ENCODE assay signal across 1 cellular context in the genomic region with DNA sequence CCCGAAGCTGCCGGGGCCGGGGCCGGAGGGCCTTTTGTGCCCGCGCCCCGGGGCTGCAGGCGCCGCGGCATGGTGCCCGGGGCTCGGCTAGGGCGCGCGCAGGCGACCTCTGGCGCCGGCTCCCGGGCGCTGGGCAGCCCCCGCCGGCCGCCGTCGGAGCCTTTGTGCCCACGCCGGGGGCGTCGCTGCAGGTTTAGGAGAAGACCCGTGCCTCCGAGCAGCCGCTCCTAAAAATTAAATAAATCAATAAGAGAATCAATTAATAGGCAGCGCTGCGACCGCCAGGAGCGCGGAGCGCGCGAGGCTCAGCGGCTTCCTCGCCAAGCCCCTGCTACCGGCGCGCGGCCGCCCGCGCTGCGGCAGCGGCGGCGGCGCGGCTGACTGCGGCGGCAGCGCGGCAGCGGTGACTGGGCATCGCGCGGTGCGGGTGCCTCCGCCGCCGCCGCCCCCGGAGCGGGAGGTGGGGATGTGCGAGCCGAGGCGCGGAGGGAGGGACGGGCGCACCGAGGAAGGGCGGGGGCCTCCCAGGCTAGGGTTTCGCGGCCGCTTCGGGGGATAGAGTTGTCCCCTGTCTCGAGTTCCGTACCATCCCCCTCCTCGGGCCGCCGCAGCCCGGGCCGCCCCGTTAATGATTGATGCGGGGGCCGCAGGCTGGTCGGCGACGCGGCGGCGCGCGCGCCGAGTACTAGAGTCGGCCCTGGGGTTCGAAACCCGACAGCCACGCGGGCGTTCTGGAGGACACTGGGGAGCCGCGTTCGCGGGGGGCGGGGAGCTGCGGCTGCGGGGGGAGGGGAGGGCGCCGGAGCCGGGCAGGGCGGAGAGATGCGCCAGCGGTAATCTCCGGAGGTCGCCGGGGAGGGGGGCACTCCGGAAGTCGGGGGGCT.
A peak's percentile ranks its signal among the peaks of the same experiment; 100 is the strongest.
TF ChIP-seq lines count a peak whose summit lies in the region.

A gene with protein sequence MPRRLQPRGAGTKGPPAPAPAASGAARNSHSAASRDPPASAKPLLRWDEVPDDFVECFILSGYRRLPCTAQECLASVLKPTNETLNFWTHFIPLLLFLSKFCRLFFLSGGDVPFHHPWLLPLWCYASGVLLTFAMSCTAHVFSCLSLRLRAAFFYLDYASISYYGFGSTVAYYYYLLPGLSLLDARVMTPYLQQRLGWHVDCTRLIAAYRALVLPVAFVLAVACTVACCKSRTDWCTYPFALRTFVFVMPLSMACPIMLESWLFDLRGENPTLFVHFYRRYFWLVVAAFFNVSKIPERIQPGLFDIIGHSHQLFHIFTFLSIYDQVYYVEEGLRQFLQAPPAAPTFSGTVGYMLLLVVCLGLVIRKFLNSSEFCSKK (minus strand): TSS at position 409 of the 884 bp plus-strand sequence. CDS start 338 bp downstream, at position 71.

TF ChIP-seq in K562, 482 proteins besides CTCF, POLR2A, EP300 and RAD21 (continued from another document):
- TF ChIP-seq, protein P1, sequence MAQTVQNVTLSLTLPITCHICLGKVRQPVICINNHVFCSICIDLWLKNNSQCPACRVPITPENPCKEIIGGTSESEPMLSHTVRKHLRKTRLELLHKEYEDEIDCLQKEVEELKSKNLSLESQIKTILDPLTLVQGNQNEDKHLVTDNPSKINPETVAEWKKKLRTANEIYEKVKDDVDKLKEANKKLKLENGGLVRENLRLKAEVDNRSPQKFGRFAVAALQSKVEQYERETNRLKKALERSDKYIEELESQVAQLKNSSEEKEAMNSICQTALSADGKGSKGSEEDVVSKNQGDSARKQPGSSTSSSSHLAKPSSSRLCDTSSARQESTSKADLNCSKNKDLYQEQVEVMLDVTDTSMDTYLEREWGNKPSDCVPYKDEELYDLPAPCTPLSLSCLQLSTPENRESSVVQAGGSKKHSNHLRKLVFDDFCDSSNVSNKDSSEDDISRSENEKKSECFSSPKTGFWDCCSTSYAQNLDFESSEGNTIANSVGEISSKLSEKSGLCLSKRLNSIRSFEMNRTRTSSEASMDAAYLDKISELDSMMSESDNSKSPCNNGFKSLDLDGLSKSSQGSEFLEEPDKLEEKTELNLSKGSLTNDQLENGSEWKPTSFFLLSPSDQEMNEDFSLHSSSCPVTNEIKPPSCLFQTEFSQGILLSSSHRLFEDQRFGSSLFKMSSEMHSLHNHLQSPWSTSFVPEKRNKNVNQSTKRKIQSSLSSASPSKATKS (CRISPR knock-in tag; IDR thresholded peaks at IDR 0.05) = no peak
- no peak for TF ChIP-seq JUND (IDR thresholded peaks at IDR 0.05; ENCODE audit: borderline replicate concordance, low read depth, low read length)
- no peak for TF ChIP-seq JUND (tag; IDR thresholded peaks at IDR 0.05; ENCODE audit: borderline replicate concordance, low read depth, low read length)
- TF ChIP-seq, protein P2, sequence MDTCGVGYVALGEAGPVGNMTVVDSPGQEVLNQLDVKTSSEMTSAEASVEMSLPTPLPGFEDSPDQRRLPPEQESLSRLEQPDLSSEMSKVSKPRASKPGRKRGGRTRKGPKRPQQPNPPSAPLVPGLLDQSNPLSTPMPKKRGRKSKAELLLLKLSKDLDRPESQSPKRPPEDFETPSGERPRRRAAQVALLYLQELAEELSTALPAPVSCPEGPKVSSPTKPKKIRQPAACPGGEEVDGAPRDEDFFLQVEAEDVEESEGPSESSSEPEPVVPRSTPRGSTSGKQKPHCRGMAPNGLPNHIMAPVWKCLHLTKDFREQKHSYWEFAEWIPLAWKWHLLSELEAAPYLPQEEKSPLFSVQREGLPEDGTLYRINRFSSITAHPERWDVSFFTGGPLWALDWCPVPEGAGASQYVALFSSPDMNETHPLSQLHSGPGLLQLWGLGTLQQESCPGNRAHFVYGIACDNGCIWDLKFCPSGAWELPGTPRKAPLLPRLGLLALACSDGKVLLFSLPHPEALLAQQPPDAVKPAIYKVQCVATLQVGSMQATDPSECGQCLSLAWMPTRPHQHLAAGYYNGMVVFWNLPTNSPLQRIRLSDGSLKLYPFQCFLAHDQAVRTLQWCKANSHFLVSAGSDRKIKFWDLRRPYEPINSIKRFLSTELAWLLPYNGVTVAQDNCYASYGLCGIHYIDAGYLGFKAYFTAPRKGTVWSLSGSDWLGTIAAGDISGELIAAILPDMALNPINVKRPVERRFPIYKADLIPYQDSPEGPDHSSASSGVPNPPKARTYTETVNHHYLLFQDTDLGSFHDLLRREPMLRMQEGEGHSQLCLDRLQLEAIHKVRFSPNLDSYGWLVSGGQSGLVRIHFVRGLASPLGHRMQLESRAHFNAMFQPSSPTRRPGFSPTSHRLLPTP (IDR thresholded peaks at IDR 0.05; ENCODE audit: borderline replicate concordance, extremely low read depth, insufficient read length) = peak; percentile 15
- TF ChIP-seq NRF1 (conservative IDR thresholded peaks at IDR 0.05 in 1 of 2, IDR thresholded peaks at IDR 0.05 in 1 of 2) = peak; percentile 37 to 49; a peak in 2 of 4 replicates
- TF ChIP-seq, protein P3, sequence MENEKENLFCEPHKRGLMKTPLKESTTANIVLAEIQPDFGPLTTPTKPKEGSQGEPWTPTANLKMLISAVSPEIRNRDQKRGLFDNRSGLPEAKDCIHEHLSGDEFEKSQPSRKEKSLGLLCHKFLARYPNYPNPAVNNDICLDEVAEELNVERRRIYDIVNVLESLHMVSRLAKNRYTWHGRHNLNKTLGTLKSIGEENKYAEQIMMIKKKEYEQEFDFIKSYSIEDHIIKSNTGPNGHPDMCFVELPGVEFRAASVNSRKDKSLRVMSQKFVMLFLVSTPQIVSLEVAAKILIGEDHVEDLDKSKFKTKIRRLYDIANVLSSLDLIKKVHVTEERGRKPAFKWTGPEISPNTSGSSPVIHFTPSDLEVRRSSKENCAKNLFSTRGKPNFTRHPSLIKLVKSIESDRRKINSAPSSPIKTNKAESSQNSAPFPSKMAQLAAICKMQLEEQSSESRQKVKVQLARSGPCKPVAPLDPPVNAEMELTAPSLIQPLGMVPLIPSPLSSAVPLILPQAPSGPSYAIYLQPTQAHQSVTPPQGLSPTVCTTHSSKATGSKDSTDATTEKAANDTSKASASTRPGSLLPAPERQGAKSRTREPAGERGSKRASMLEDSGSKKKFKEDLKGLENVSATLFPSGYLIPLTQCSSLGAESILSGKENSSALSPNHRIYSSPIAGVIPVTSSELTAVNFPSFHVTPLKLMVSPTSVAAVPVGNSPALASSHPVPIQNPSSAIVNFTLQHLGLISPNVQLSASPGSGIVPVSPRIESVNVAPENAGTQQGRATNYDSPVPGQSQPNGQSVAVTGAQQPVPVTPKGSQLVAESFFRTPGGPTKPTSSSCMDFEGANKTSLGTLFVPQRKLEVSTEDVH (IDR thresholded peaks at IDR 0.05; ENCODE audit: low read depth, partially characterized antibody) = no peak
- TF ChIP-seq U2AF2 (optimal IDR thresholded peaks at IDR 0.05; ENCODE audit: low read depth, low read length) = no peak
- peak; percentile 72 for TF ChIP-seq EGR1 (conservative IDR thresholded peaks at IDR 0.05)
- peak; percentile 44; the same call in 1 of the 2 replicates for TF ChIP-seq SUPT5H (IDR thresholded peaks at IDR 0.05)
- TF ChIP-seq CXXC5 (CRISPR knock-in tag; IDR thresholded peaks at IDR 0.05) = peak; percentile 66
- no peak for TF ChIP-seq ZKSCAN1 (IDR thresholded peaks at IDR 0.05; ENCODE audit: low read depth, low read length)
